13 cellular contexts compared by ENCODE assay signal in genomic region chr1:180365039-180365438, GRCh38.
DNase-seq lines count a peak whose midpoint lies in the region; ATAC-seq and TF ChIP-seq lines count a peak whose summit lies in the region.
"Had no signal": no experiment of that assay in that cellular context is flagged by ENCODE, and none has a peak within 500 bp of the region (broad histone marks: within the 10 kb centered on the region; RNA-seq: fewer than 3 reads in every experiment).

No MANE protein-coding gene starts in this region.

- H3K27me3 ChIP-seq in Caco-2 (replicated peaks; ENCODE audit: control insufficient read depth, insufficient read depth, low read length): no peaks in the 10 kb centered on the region
- no peaks in the 10 kb centered on the region for H3K27me3 ChIP-seq in Panc1 (ENCODE audit: control insufficient read depth, insufficient read depth, low read length)
- no peaks in the 10 kb centered on the region for H3K27me3 ChIP-seq in spleen (replicated peaks in 1 of 7)

- H3K27ac ChIP-seq in Panc1 (ENCODE audit: low read length) (no peak overlapping the region), spleen (no peak overlapping the region)

- TF ChIP-seq POLR2A in spleen (IDR thresholded peaks at IDR 0.05): no peak

- in situ Hi-C loops in Panc1 (cut with HindIII; ENCODE audit: low pct_unique_long_range_greater_than_20kb, low sequenced_read_pairs): no loop called here

- H3K4me1 ChIP-seq in Caco-2 (no peaks in the 10 kb centered on the region), Panc1 (ENCODE audit: control insufficient read depth, insufficient read depth, low read length) (no peaks in the 10 kb centered on the region; the same call in 1 of the 2 replicates), spleen (peaks cover 0 to 24% (median 7%) of the 10 kb centered on the region in 6 donors)

- H3K9me3 ChIP-seq in Caco-2 (no peaks in the 10 kb centered on the region), Panc1 (ENCODE audit: control insufficient read depth, insufficient read depth, low read depth, low read length) (no peaks in the 10 kb centered on the region), spleen (no peaks in the 10 kb centered on the region)

- TF ChIP-seq CTCF in Caco-2 (IDR thresholded peaks at IDR 0.05; ENCODE audit: insufficient read depth in 1 of 2, low read depth in 1 of 2, low read length in 1 of 2, severe bottlenecking in 1 of 2, unreplicated experiment in 1 of 2): peak; percentile 43 to 52
- TF ChIP-seq CTCF in Panc1 (IDR thresholded peaks at IDR 0.05): peak; percentile 53; the same call in 1 of the 2 replicates
- peak in 4 of 11 experiments; percentile 15 to 30 (median 22) for TF ChIP-seq CTCF in spleen (IDR thresholded peaks at IDR 0.05 in 8 of 11, conservative IDR thresholded peaks at IDR 0.05 in 3 of 11)

- DNase-seq in Caco-2 (no peak), HT-29 (ENCODE audit: low spot score) (peak; percentile 38), Panc1 (ENCODE audit: low read depth, low spot score) (no peak), iris pigment epithelial cell (ENCODE audit: low read depth) (peak; percentile 9), SHP77 (lab: John Stamatoyannopoulos, UW) (no peak), GM19238 (ENCODE audit: insufficient read length, low spot score) (no peak), spleen (no peak)
- DNase-seq: activated B cell treated with CpG ODN at 0.5 μM for 24 hours; CD8-positive, alpha-beta T cell; NCI-H774 had no signal

- BruUV-seq in Caco-2 (replicated peaks; lab: Mats Ljungman, UMichigan) (no TSS peak), Panc1 (replicated peaks; lab: Mats Ljungman, UMichigan) (no TSS peak)

- H3K4me3 Mint-ChIP-seq in Caco-2 (ENCODE audit: unreplicated experiment): no peak overlapping the region
- H3K4me3 Mint-ChIP-seq: activated B cell treated with CpG ODN at 0.5 μM for 24 hours; activated naive CD4-positive, alpha-beta T cell treated with anti-CD3 and anti-CD28 coated beads, Interleukin-2, amount 50 U/mL, for 24 hours; CD8-positive, alpha-beta T cell; nephron had no signal

- H3K4me1 Mint-ChIP-seq in Caco-2 (ENCODE audit: low read depth, unreplicated experiment): no peaks in the 10 kb centered on the region
- H3K4me1 Mint-ChIP-seq: activated B cell treated with CpG ODN at 0.5 μM for 24 hours had no signal

- whole genome bisulfite sequencing in spleen, 5 donors: 76 to 88% (median 86%) methylated on average over 3 of the region's 3 CpGs

- H3K27ac Mint-ChIP-seq in Caco-2 (ENCODE audit: unreplicated experiment): no peak overlapping the region
- H3K27ac Mint-ChIP-seq: activated B cell treated with CpG ODN at 0.5 μM for 24 hours; CD8-positive, alpha-beta T cell; nephron had no signal

- no peaks in the 10 kb centered on the region for H3K9me3 Mint-ChIP-seq in Caco-2 (ENCODE audit: unreplicated experiment)
- H3K9me3 Mint-ChIP-seq: nephron had no signal

- ATAC-seq in Panc1 (no peak), GM18870 (IDR thresholded peaks at IDR 0.05; ENCODE audit: unreplicated experiment) (no peak)
- ATAC-seq: CD8-positive, alpha-beta T cell had no signal

- no peaks in the 10 kb centered on the region for H3K36me3 ChIP-seq in Caco-2 (ENCODE audit: control insufficient read depth, insufficient read depth, low read length)
- H3K36me3 ChIP-seq in Panc1 (ENCODE audit: control insufficient read depth, insufficient read depth, low read length): no peaks in the 10 kb centered on the region
- no peaks in the 10 kb centered on the region for H3K36me3 ChIP-seq in spleen

- intact Hi-C loops in Caco-2 (cut with micrococcal nuclease; ENCODE audit: unreplicated experiment) (loop anchor here (1.0 kb wide), 2 partner anchors 51 to 113 kb away; no protein-coding TSS in a partner anchor), Panc1 (cut with micrococcal nuclease; ENCODE audit: unreplicated experiment) (no loop called here), spleen (cut with DNase I; ENCODE audit: low total_unique reads) (no loop called here)

- POLR2A ChIA-PET in Caco-2 (lab: Charles Lee) (no interaction called here), Panc1 (lab: Charles Lee) (no interaction called here)

- H3K27me3 Mint-ChIP-seq in Caco-2 (ENCODE audit: insufficient read depth, unreplicated experiment): no peaks in the 10 kb centered on the region
- H3K27me3 Mint-ChIP-seq: activated B cell treated with CpG ODN at 0.5 μM for 24 hours; activated naive CD4-positive, alpha-beta T cell treated with anti-CD3 and anti-CD28 coated beads, Interleukin-2, amount 50 U/mL, for 24 hours had no signal

- H3K4me3 ChIP-seq in Caco-2 (ENCODE audit: low read depth, low read length) (no peak overlapping the region), Panc1 (ENCODE audit: low read depth in 2 of 2, low read length in 2 of 2) (no peak overlapping the region), spleen (no peak overlapping the region)

- no peaks in the 10 kb centered on the region for H3K36me3 Mint-ChIP-seq in Caco-2 (ENCODE audit: insufficient read depth, unreplicated experiment)

- CTCF ChIA-PET in Caco-2 (lab: Charles Lee): interaction anchor here (0.6 kb wide), 1 partner anchor 111 kb away, joined by 3 read pairs; no protein-coding TSS in a partner anchor
- CTCF ChIA-PET in Panc1 (lab: Charles Lee): interaction anchor here (0.6 kb wide), 1 partner anchor 172 kb away, joined by 8 read pairs; no protein-coding TSS in a partner anchor

Comparison
In these comparisons a context has a peak if more than half of its experiments do, and no peak if none do; other contexts are left out.
1. DNase-seq: peak in HT-29 (single experiment) and iris pigment epithelial cell (single experiment); none in Caco-2 (0 of 2), Panc1 (single experiment), SHP77 (0 of 2), GM19238 (single experiment) and spleen (single experiment).